In genomic region chr17:8221663-8222379, GRCh38 we compare ENCODE assay signal across 8 cellular contexts. TPM values are rescaled to one million over a fixed set of nuclear protein-coding genes. Genes with fewer than 3 reads are reported as not detected.
DNase-seq lines count a peak whose midpoint lies in the region; ATAC-seq lines count a peak whose summit lies in the region.

No MANE protein-coding gene starts in this region.

- peak; percentile 47 for ATAC-seq in GM19351 (IDR thresholded peaks at IDR 0.05; ENCODE audit: unreplicated experiment)
- ATAC-seq in HG03520 (IDR thresholded peaks at IDR 0.05; ENCODE audit: unreplicated experiment), result peak; percentile 38
- ATAC-seq in effector memory CD8-positive, alpha-beta T cell (replicated peaks), result peak; percentile 64

- peak overlapping the region; percentile 100 for H3K27ac Mint-ChIP-seq in effector memory CD8-positive, alpha-beta T cell

- H3K4me1 Mint-ChIP-seq in effector memory CD8-positive, alpha-beta T cell (ENCODE audit: low read depth in 2 of 2), result peaks cover 49 to 53% of the 10 kb centered on the region in 2 donors

- no peaks in the 10 kb centered on the region for H3K9me3 ChIP-seq in mesodermal cell (ENCODE audit: control insufficient read depth, low read length)

- H3K9me3 Mint-ChIP-seq in effector memory CD8-positive, alpha-beta T cell, result peaks cover 0 to 2% of the 10 kb centered on the region in 2 donors

- H3K27ac ChIP-seq in mesodermal cell (ENCODE audit: low read depth, low read length, severe bottlenecking), result peak overlapping the region; percentile 94

- DNase-seq in C1 segment of cervical spinal cord (lab: John Stamatoyannopoulos, UW) (peak in 12 of 14 donors; percentile 50 to 91 (median 88)), NOMO-1 treated with DMSO at 0.1 percent for 48 hours (lab: John Stamatoyannopoulos, UW; ENCODE audit: unreplicated experiment) (peak; percentile 85)
- DNase-seq in activated CD8-positive, alpha-beta memory T cell treated with anti-CD3 and anti-CD28 coated beads for 48 hours (ENCODE audit: low read depth in 2 of 3, low spot score in 2 of 3), result peak; percentile 70 to 99 (median 98)
- DNase-seq in effector memory CD8-positive, alpha-beta T cell, result peak; percentile 94 to 98 (median 94)
- DNase-seq in stimulated activated CD8-positive, alpha-beta memory T cell treated with anti-CD3 and anti-CD28 coated beads, Interleukin-15, amount 100 ng/mL, for 1 hour (ENCODE audit: low read depth), result peak; percentile 83

- peaks cover 12 to 22% of the 10 kb centered on the region in 2 donors for H3K27me3 Mint-ChIP-seq in effector memory CD8-positive, alpha-beta T cell

- no peaks in the 10 kb centered on the region for H3K36me3 ChIP-seq in mesodermal cell (ENCODE audit: control insufficient read depth, insufficient read depth, low read length)

- peak overlapping the region; percentile 91 to 99 for H3K4me3 Mint-ChIP-seq in effector memory CD8-positive, alpha-beta T cell

- H3K36me3 Mint-ChIP-seq in effector memory CD8-positive, alpha-beta T cell (ENCODE audit: insufficient read depth), result peaks cover 71% of the 10 kb centered on the region

- H3K4me1 ChIP-seq in mesodermal cell (ENCODE audit: control insufficient read depth, insufficient read depth, low read length, poor library complexity, severe bottlenecking), result peaks cover 10% of the 10 kb centered on the region

- peak overlapping the region; percentile 84 for H3K4me3 ChIP-seq in mesodermal cell (ENCODE audit: extremely low read depth, insufficient read depth, low read length, poor library complexity, severe bottlenecking)

- 0 to 1% methylated on average over 37 of the region's 40 CpGs for WGBS in mesodermal cell (ENCODE audit: insufficient coverage in 2 of 2), 2 experiments

RNA-seq across cellular contexts. Expression of gene AURKB, which starts 11.4 kb away (rescaled TPM):
- polyA plus RNA-seq in mesodermal cell (2013, experiment 1 of 2), result 109 TPM
- polyA plus RNA-seq in mesodermal cell (2013, experiment 2 of 2), result 103 TPM

RNA-seq across cellular contexts. Expression of gene CTC1, which starts 26.0 kb away (rescaled TPM):
- polyA plus RNA-seq in mesodermal cell (2013, experiment 1 of 2), result 8.3 TPM
- polyA plus RNA-seq in mesodermal cell (2013, experiment 2 of 2), result 14.8 TPM

RNA-seq across cellular contexts. Expression of gene PFAS, which starts 27.3 kb away (rescaled TPM):
- polyA plus RNA-seq in mesodermal cell (2013, experiment 1 of 2), result 23.6 TPM
- 22.0 TPM for polyA plus RNA-seq in mesodermal cell (2013, experiment 2 of 2)

RNA-seq across cellular contexts. Expression of gene BORCS6, which starts 31.8 kb away (rescaled TPM):
- 5.8 TPM for polyA plus RNA-seq in mesodermal cell (2013, experiment 1 of 2)
- 4.4 TPM for polyA plus RNA-seq in mesodermal cell (2013, experiment 2 of 2)

RNA-seq across cellular contexts. Expression of gene TMEM107, which starts 45.6 kb away (rescaled TPM):
- polyA plus RNA-seq in mesodermal cell (2013, experiment 1 of 2), result 36.8 TPM
- 40.6 TPM for polyA plus RNA-seq in mesodermal cell (2013, experiment 2 of 2)

Comparison
In these comparisons a context has a peak if more than half of its experiments do, and no peak if none do; other contexts are left out.
1. Peak in every context shown above with its lines: DNase-seq, ATAC-seq, H3K4me3 ChIP-seq and H3K27ac ChIP-seq.